Comparison of ENCODE assay signal across 16 cellular contexts in the genomic region with DNA sequence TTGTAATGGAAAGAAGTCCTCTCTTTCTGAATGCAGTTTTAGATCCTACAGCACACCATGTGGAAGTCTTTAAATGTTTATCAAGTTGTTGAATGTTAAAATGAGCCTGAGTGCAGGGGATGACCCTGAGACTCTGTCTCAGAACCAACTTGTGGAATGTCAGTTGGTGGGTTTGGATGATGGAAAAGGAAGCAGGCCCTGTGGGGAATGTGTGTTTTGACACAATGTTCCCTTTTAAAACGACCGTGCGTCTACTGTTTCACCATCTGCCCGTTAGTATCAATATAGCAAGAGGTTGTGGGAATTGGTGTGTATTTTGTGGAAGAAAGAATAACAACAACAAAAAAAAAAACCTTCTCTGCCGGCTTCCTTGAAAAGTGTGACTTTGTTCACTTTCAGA. TPM values are rescaled to one million over a fixed set of nuclear protein-coding genes. Genes with fewer than 3 reads are reported as not detected.
DNase-seq lines count a peak whose midpoint lies in the region; TF ChIP-seq lines count a peak whose summit lies in the region.
"Had no signal": no experiment of that assay in that cellular context is flagged by ENCODE, and none has a peak within 500 bp of the region (broad histone marks: within the 10 kb centered on the region; RNA-seq: fewer than 3 reads in every experiment).

No MANE protein-coding gene starts in this region.

- peak overlapping the region; percentile 85 for H3K27ac Mint-ChIP-seq in osteocyte (ENCODE audit: unreplicated experiment)
- H3K27ac Mint-ChIP-seq: CD14-positive monocyte; CD8-positive, alpha-beta T cell; HFFc6 had no signal

- peaks cover 15% of the 10 kb centered on the region for H3K36me3 Mint-ChIP-seq in osteocyte (ENCODE audit: unreplicated experiment)
- H3K36me3 Mint-ChIP-seq: CD14-positive monocyte; CD8-positive, alpha-beta T cell had no signal

- TF ChIP-seq CTCF in choroid plexus epithelial cell (conservative IDR thresholded peaks at IDR 0.05; ENCODE audit: low read depth, low read length) (no peak), osteocyte (IDR thresholded peaks at IDR 0.05) (no peak)

- peaks cover 85% of the 10 kb centered on the region for H3K4me1 Mint-ChIP-seq in osteocyte (ENCODE audit: unreplicated experiment)
- H3K4me1 Mint-ChIP-seq: CD14-positive monocyte had no signal

- H3K9me3 Mint-ChIP-seq in osteocyte (ENCODE audit: unreplicated experiment) = peaks cover 6% of the 10 kb centered on the region
- H3K9me3 Mint-ChIP-seq: CD8-positive, alpha-beta T cell had no signal

- H3K27me3 Mint-ChIP-seq in osteocyte (ENCODE audit: unreplicated experiment) = no peaks in the 10 kb centered on the region

- peak overlapping the region; percentile 11 for H3K4me3 Mint-ChIP-seq in osteocyte (ENCODE audit: unreplicated experiment)
- H3K4me3 Mint-ChIP-seq: CD14-positive monocyte; CD8-positive, alpha-beta T cell; HFFc6 had no signal

- DNase-seq in NCI-H2171 treated with DMSO at 0.1 percent for 48 hours (lab: John Stamatoyannopoulos, UW) = peak; percentile 13
- DNase-seq in NCI-H2171 (lab: John Stamatoyannopoulos, UW) = no peak
- DNase-seq in choroid plexus epithelial cell (ENCODE audit: low read depth) = peak; percentile 3
- DNase-seq in osteocyte (ENCODE audit: extremely low spot score, unreplicated experiment) = no peak
- DNase-seq in kidney tubule cell (ENCODE audit: low spot score) = no peak
- DNase-seq in germinal center (ENCODE audit: low spot score) = no peak
- DNase-seq in activated CD4-positive, alpha-beta T cell treated with anti-CD3 and anti-CD28 coated beads for 1 hour = no peak
- DNase-seq in activated gamma-delta T cell (lab: John Stamatoyannopoulos, UW) = no peak
- DNase-seq: CD8-positive, alpha-beta T cell; COR-L47; DND-41; GDM1; HCEC 1CT; HFFc6 had no signal

- no peak overlapping the region for H3K4me3 ChIP-seq in choroid plexus epithelial cell (ENCODE audit: low read depth, low read length)

RNA-seq across cellular contexts. Expression of a gene that starts 8.3 kb away (rescaled TPM):
- total RNA-seq in osteocyte = 43.3 and 43.4 TPM in 2 replicates
- total RNA-seq: CD8-positive, alpha-beta T cell; HepG2 had no signal

Comparison
In these comparisons a context has a peak if more than half of its experiments do, and no peak if none do; other contexts are left out.
1. DNase-seq: peak in NCI-H2171 treated with DMSO at 0.1 percent for 48 hours (single experiment) and choroid plexus epithelial cell (single experiment); none in NCI-H2171 (single experiment), osteocyte (single experiment), kidney tubule cell (single experiment), germinal center (single experiment), activated CD4-positive, alpha-beta T cell treated with anti-CD3 and anti-CD28 coated beads for 1 hour (single experiment) and activated gamma-delta T cell (single experiment).